ENCODE assay signal across 26 cellular contexts in the genomic region with DNA sequence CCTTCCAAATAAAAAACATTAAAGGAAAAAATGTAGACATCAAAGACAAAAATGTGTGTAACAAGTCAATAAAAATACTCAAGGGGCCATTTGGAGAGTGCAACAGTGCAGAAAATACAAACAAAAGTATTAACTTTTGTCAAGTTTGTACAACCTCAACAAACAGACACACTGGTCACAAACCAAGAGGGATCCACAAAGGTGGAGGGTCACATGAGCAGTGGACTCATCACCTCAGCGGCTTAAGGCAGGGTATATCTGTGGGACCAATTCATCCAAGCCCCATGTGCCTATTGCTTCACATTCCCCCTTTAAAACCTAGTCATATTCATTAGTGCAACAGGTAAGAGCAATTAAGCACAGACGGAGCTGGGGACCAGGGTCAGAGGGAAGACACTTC.
"Had no signal": no experiment of that assay in that cellular context is flagged by ENCODE, and none has a peak within 500 bp of the region (broad histone marks: within the 10 kb centered on the region; RNA-seq: fewer than 3 reads in every experiment).

No MANE protein-coding gene starts in this region.

- H3K9me3 ChIP-seq: left lung, lower lobe of right lung, pancreas, prostate gland, tibial nerve, uterus had no signal

- DNase-seq: hypothalamus; immature natural killer cell; kidney; left colon; left lung; lower lobe of right lung; mammary epithelial cell; mesenchymal stem cell; naive thymus-derived CD8-positive, alpha-beta T cell; nucleus accumbens; pancreas; posterior cingulate gyrus; retina; right cardiac atrium; stimulated activated CD4-positive, alpha-beta T cell treated with anti-CD3 and anti-CD28 coated beads, Interleukin-12 subunit alpha, Interleukin-12 subunit beta, amount 100 ng/mL, for 4 hours; stimulated activated CD4-positive, alpha-beta T cell treated with anti-CD3 and anti-CD28 coated beads, Interleukin-15, amount 100 ng/mL, for 24 hours; stimulated activated CD4-positive, alpha-beta T cell treated with anti-CD3 and anti-CD28 coated beads, Interleukin-2, amount 100 ng/mL, for 24 hours; stimulated activated CD4-positive, alpha-beta T cell treated with anti-CD3 and anti-CD28 coated beads, Interleukin-4, amount 100 ng/mL, for 1 hour; stimulated activated naive CD4-positive, alpha-beta T cell; stimulated activated naive CD8-positive, alpha-beta T cell treated with anti-CD3 and anti-CD28 coated beads, Interleukin-15, amount 100 ng/mL, for 72 hours; substantia nigra; uterus had no signal

- ATAC-seq: left colon; left lung; lower lobe of right lung; naive thymus-derived CD8-positive, alpha-beta T cell; pancreas; right cardiac atrium; sciatic nerve; stimulated activated naive CD8-positive, alpha-beta T cell treated with anti-CD3 and anti-CD28 coated beads, Interleukin-15, amount 100 ng/mL, for 72 hours had no signal

- H3K36me3 ChIP-seq: pancreas, prostate gland, uterus had no signal

- H3K27me3 ChIP-seq: left lung, pancreas, tibial nerve, uterus had no signal

- H3K4me3 ChIP-seq: left lung, lower lobe of right lung, pancreas, prostate gland, skin epidermis, tibial nerve, uterus had no signal

- H3K27ac ChIP-seq: lower lobe of right lung, pancreas, prostate gland had no signal
